ENCODE assay signal across 11 cellular contexts in genomic region chr2:144249035-144249637, GRCh38.
A peak's percentile ranks its signal among the peaks of the same experiment; 100 is the strongest.
DNase-seq lines count a peak whose midpoint lies in the region; ATAC-seq and TF ChIP-seq lines count a peak whose summit lies in the region.
"Had no signal": no experiment of that assay in that cellular context is flagged by ENCODE, and none has a peak within 500 bp of the region (broad histone marks: within the 10 kb centered on the region; RNA-seq: fewer than 3 reads in every experiment).

No MANE protein-coding gene starts in this region.

- no peaks in the 10 kb centered on the region for H3K27me3 Mint-ChIP-seq in chondrocyte (ENCODE audit: low read depth)

- peak overlapping the region; percentile 27; the same call in 1 of the 2 replicates for H3K27ac ChIP-seq in DOHH2 (ENCODE audit: low read depth, low read length)
- H3K27ac ChIP-seq: foreskin keratinocyte had no signal

- peaks cover 10% of the 10 kb centered on the region for H3K36me3 Mint-ChIP-seq in chondrocyte (ENCODE audit: low read depth)

- peaks cover 53% of the 10 kb centered on the region for H3K4me1 ChIP-seq in DOHH2 (ENCODE audit: control insufficient read depth, low read length)
- H3K4me1 ChIP-seq: foreskin keratinocyte, Peyer's patch had no signal

- DNase-seq in fibroblast of gingiva (ENCODE audit: low read depth), result peak; percentile 58
- DNase-seq in chondrocyte (ENCODE audit: low spot score), result no peak
- no peak for DNase-seq in mesenteric fat pad (ENCODE audit: low spot score)
- DNase-seq: caudate nucleus, foreskin keratinocyte, Peyer's patch had no signal

- H3K9me3 Mint-ChIP-seq in chondrocyte (ENCODE audit: low read depth), result peaks cover 17% of the 10 kb centered on the region

- TF ChIP-seq CTCF in DOHH2 (IDR thresholded peaks at IDR 0.05; ENCODE audit: low read depth, low read length, poor library complexity, severe bottlenecking), result no peak
- no peak for TF ChIP-seq CTCF in chondrocyte (IDR thresholded peaks at IDR 0.05)

- peaks cover 46% of the 10 kb centered on the region for H3K79me2 ChIP-seq in DOHH2 (ENCODE audit: control insufficient read depth, low read length)

- ATAC-seq in GM18909 (IDR thresholded peaks at IDR 0.05; ENCODE audit: poor library complexity, unreplicated experiment) (peak; percentile 37), HG03442 (IDR thresholded peaks at IDR 0.05; ENCODE audit: unreplicated experiment) (peak; percentile 40), HG03139 (IDR thresholded peaks at IDR 0.05; ENCODE audit: unreplicated experiment) (no peak), GM21381 (IDR thresholded peaks at IDR 0.05; ENCODE audit: unreplicated experiment) (no peak)
- ATAC-seq: foreskin keratinocyte had no signal

- peaks cover 5% of the 10 kb centered on the region for H3K4me1 Mint-ChIP-seq in chondrocyte (ENCODE audit: low read depth)

- H3F3A ChIP-seq in DOHH2 (ENCODE audit: control insufficient read depth, insufficient read depth), result peaks cover 4% of the 10 kb centered on the region; the same call in 1 of the 2 replicates

- H3K9me2 ChIP-seq in DOHH2 (replicated peaks; ENCODE audit: control insufficient read depth, low read length), result no peaks in the 10 kb centered on the region

- H3K36me3 ChIP-seq in DOHH2 (ENCODE audit: control insufficient read depth, low read length), result 0 out of 2 replicates have a peak, but pooled peaks cover 3% of the 10 kb centered on the region
- H3K36me3 ChIP-seq: Peyer's patch had no signal

- H3K9me3 ChIP-seq in DOHH2 (ENCODE audit: control insufficient read depth, insufficient read depth, low read length), result peaks cover 16% of the 10 kb centered on the region

- H3K4me2 ChIP-seq in DOHH2 (ENCODE audit: low read length), result peak overlapping the region; percentile 52

- no peaks in the 10 kb centered on the region for H3K27me3 ChIP-seq in DOHH2 (ENCODE audit: control insufficient read depth, low read length)
- H3K27me3 ChIP-seq: foreskin keratinocyte, Peyer's patch had no signal

- no peak overlapping the region for H3K27ac Mint-ChIP-seq in chondrocyte (ENCODE audit: unreplicated experiment)

- H3K4me3 Mint-ChIP-seq in chondrocyte (ENCODE audit: unreplicated experiment), result no peak overlapping the region

- H3K4me3 ChIP-seq in DOHH2 (ENCODE audit: low read length), result peak overlapping the region; percentile 17; the same call in 1 of the 2 replicates
- H3K4me3 ChIP-seq: Peyer's patch had no signal

- H4K20me1 ChIP-seq in DOHH2 (ENCODE audit: control insufficient read depth, insufficient read depth, low read depth, low read length), result no peaks in the 10 kb centered on the region

Comparison
In these comparisons a context has a peak if more than half of its experiments do, and no peak if none do; other contexts are left out.
1. ATAC-seq: peak in GM18909 (single experiment) and HG03442 (single experiment); none in HG03139 (single experiment) and GM21381 (single experiment).